ENCODE assay signal across 19 cellular contexts in genomic region chr4:75370582-75370981, GRCh38.
"Had no signal": no experiment of that assay in that cellular context is flagged by ENCODE, and none has a peak within 500 bp of the region (broad histone marks: within the 10 kb centered on the region; RNA-seq: fewer than 3 reads in every experiment).

No MANE protein-coding gene starts in this region.

- ATAC-seq: activated CD8-positive, alpha-beta T cell treated with anti-CD3 and anti-CD28 coated beads for 36 hours; activated T-cell treated with anti-CD3 and anti-CD28 coated beads, Interleukin-2, amount 50 U/mL, for 4 hours; effector memory CD8-positive, alpha-beta T cell; mucosa of descending colon; naive thymus-derived CD8-positive, alpha-beta T cell; psoas muscle; right cardiac atrium; stimulated activated naive CD8-positive, alpha-beta T cell treated with anti-CD3 and anti-CD28 coated beads, Interleukin-15, Interleukin-2, amounts not matched to agents 100 U/mL and 50 U/mL, for 24 hours had no signal

- DNase-seq: activated CD4-positive, alpha-beta T cell treated with anti-CD3 and anti-CD28 coated beads, Interleukin-2, amount 10 ng/mL, durations not matched to agents 24 days and 14 days; activated CD8-positive, alpha-beta T cell treated with anti-CD3 and anti-CD28 coated beads for 36 hours; activated naive CD4-positive, alpha-beta T cell treated with anti-CD3 and anti-CD28 coated beads for 36 hours; activated T-cell treated with anti-CD3 and anti-CD28 coated beads, Interleukin-2, amount 50 U/mL, for 4 hours; anterior cingulate cortex; caudate nucleus; effector memory CD8-positive, alpha-beta T cell; immature natural killer cell; kidney glomerular epithelial cell; mesenchymal stem cell; mucosa of descending colon; naive thymus-derived CD8-positive, alpha-beta T cell; ovary; psoas muscle; right cardiac atrium; stimulated activated naive CD8-positive, alpha-beta T cell treated with anti-CD3 and anti-CD28 coated beads, Interleukin-15, Interleukin-2, amounts not matched to agents 100 U/mL and 50 U/mL, for 24 hours; substantia nigra; tibial artery had no signal

- H3K27me3 ChIP-seq: ovary, tibial artery had no signal

- H3K27ac ChIP-seq: ovary, psoas muscle, skin epidermis, tibial artery had no signal

- H3K4me3 ChIP-seq: mucosa of descending colon, ovary, psoas muscle, skin epidermis, tibial artery had no signal

- H3K9me3 ChIP-seq: mucosa of descending colon, ovary, psoas muscle, tibial artery had no signal

- H3K4me1 ChIP-seq: psoas muscle had no signal

- H3K36me3 ChIP-seq: ovary, tibial artery had no signal
